In the genomic region with DNA sequence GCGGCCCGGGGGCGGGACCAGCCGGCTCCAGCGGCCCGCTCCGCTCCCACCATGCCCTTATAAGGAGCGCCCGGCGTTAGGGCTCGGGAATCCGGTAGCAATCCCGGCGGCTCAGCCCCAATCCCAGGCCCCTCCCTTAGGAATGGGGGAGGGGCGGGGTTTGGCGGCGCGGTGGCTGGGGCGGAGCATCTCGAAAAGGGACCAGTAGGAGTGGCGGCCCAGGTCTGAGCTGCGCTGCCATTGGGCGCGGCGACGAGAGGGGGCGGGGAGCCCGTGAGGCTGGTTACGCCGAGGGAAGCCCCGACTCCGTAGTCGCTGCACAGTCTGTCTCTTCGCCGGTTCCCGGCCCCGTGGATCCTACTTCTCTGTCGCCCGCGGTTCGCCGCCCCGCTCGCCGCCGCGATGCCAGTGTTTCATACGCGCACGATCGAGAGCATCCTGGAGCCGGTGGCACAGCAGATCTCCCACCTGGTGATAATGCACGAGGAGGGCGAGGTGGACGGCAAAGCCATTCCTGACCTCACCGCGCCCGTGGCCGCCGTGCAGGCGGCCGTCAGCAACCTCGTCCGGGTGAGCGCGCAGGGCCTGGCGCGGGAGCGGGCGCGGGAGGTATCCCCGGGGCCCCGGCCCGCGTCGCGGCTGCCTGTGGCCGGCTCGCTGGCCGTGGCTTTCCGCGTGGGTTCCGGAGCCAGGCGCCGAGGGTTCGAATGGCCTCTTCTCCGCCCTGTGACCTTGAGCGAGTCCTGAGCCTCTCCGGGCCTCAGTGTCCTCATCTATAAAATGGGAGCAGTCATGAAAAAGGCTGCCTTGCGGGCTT, we compare ENCODE assay signal across 1 cellular context.
TF ChIP-seq lines count a peak whose summit lies in the region.

TSS of gene VCL (plus strand) at position 311 of the 817 bp plus-strand sequence. CDS start at position 403, 92 bp downstream.

TF ChIP-seq in HepG2, 621 proteins besides CTCF, POLR2A, EP300 and RAD21 (continued from another document and continues in another):
- TF ChIP-seq, protein P1, sequence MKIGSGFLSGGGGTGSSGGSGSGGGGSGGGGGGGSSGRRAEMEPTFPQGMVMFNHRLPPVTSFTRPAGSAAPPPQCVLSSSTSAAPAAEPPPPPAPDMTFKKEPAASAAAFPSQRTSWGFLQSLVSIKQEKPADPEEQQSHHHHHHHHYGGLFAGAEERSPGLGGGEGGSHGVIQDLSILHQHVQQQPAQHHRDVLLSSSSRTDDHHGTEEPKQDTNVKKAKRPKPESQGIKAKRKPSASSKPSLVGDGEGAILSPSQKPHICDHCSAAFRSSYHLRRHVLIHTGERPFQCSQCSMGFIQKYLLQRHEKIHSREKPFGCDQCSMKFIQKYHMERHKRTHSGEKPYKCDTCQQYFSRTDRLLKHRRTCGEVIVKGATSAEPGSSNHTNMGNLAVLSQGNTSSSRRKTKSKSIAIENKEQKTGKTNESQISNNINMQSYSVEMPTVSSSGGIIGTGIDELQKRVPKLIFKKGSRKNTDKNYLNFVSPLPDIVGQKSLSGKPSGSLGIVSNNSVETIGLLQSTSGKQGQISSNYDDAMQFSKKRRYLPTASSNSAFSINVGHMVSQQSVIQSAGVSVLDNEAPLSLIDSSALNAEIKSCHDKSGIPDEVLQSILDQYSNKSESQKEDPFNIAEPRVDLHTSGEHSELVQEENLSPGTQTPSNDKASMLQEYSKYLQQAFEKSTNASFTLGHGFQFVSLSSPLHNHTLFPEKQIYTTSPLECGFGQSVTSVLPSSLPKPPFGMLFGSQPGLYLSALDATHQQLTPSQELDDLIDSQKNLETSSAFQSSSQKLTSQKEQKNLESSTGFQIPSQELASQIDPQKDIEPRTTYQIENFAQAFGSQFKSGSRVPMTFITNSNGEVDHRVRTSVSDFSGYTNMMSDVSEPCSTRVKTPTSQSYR (CRISPR knock-in tag; IDR thresholded peaks at IDR 0.05; ENCODE audit: borderline replicate concordance), result peak; percentile 69
- TF ChIP-seq AFF4 (CRISPR knock-in tag; IDR thresholded peaks at IDR 0.05) (no peak), KLF6 (CRISPR knock-in tag; IDR thresholded peaks at IDR 0.05) (no peak), BCL6 (CRISPR knock-in tag; IDR thresholded peaks at IDR 0.05) (peak; percentile 21; the same call in 1 of the 2 replicates), ZSCAN21 (CRISPR knock-in tag; IDR thresholded peaks at IDR 0.05; ENCODE audit: borderline replicate concordance) (no peak; the same call in 1 of the 2 replicates), ZNF292 (CRISPR knock-in tag; IDR thresholded peaks at IDR 0.05; ENCODE audit: borderline replicate concordance, low read depth) (no peak), ZNF589 (CRISPR knock-in tag; conservative IDR thresholded peaks at IDR 0.05) (peak; percentile 51; the same call in 1 of the 2 replicates), IKZF5 (CRISPR knock-in tag; IDR thresholded peaks at IDR 0.05) (peak; percentile 59; the same call in 1 of the 2 replicates), SP1 (IDR thresholded peaks at IDR 0.05) (peak; percentile 34; the same call in 1 of the 2 replicates), SP1 (CRISPR knock-in tag; IDR thresholded peaks at IDR 0.05) (peak; percentile 84), TOE1 (CRISPR knock-in tag; IDR thresholded peaks at IDR 0.05) (no peak), NR2F1 (CRISPR knock-in tag; IDR thresholded peaks at IDR 0.05) (no peak), ZNF646 (CRISPR knock-in tag; IDR thresholded peaks at IDR 0.05) (no peak), TCF12 (IDR thresholded peaks at IDR 0.05) (no peak), TCF12 (CRISPR knock-in tag; IDR thresholded peaks at IDR 0.05) (no peak), ZNF136 (CRISPR knock-in tag; IDR thresholded peaks at IDR 0.05; ENCODE audit: low read depth) (no peak), ARNT2 (CRISPR knock-in tag; IDR thresholded peaks at IDR 0.05; ENCODE audit: low read depth) (peak; percentile 60; the same call in 1 of the 2 replicates), ZNF790 (CRISPR knock-in tag; IDR thresholded peaks at IDR 0.05; ENCODE audit: borderline replicate concordance) (peak; percentile 78; the same call in 1 of the 2 replicates)
- TF ChIP-seq, protein P2, sequence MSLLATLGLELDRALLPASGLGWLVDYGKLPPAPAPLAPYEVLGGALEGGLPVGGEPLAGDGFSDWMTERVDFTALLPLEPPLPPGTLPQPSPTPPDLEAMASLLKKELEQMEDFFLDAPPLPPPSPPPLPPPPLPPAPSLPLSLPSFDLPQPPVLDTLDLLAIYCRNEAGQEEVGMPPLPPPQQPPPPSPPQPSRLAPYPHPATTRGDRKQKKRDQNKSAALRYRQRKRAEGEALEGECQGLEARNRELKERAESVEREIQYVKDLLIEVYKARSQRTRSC (CRISPR knock-in tag; IDR thresholded peaks at IDR 0.05; ENCODE audit: low read depth), result no peak
- TF ChIP-seq, protein P3, sequence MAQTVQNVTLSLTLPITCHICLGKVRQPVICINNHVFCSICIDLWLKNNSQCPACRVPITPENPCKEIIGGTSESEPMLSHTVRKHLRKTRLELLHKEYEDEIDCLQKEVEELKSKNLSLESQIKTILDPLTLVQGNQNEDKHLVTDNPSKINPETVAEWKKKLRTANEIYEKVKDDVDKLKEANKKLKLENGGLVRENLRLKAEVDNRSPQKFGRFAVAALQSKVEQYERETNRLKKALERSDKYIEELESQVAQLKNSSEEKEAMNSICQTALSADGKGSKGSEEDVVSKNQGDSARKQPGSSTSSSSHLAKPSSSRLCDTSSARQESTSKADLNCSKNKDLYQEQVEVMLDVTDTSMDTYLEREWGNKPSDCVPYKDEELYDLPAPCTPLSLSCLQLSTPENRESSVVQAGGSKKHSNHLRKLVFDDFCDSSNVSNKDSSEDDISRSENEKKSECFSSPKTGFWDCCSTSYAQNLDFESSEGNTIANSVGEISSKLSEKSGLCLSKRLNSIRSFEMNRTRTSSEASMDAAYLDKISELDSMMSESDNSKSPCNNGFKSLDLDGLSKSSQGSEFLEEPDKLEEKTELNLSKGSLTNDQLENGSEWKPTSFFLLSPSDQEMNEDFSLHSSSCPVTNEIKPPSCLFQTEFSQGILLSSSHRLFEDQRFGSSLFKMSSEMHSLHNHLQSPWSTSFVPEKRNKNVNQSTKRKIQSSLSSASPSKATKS (CRISPR knock-in tag; IDR thresholded peaks at IDR 0.05), result no peak
- TF ChIP-seq, protein P4, sequence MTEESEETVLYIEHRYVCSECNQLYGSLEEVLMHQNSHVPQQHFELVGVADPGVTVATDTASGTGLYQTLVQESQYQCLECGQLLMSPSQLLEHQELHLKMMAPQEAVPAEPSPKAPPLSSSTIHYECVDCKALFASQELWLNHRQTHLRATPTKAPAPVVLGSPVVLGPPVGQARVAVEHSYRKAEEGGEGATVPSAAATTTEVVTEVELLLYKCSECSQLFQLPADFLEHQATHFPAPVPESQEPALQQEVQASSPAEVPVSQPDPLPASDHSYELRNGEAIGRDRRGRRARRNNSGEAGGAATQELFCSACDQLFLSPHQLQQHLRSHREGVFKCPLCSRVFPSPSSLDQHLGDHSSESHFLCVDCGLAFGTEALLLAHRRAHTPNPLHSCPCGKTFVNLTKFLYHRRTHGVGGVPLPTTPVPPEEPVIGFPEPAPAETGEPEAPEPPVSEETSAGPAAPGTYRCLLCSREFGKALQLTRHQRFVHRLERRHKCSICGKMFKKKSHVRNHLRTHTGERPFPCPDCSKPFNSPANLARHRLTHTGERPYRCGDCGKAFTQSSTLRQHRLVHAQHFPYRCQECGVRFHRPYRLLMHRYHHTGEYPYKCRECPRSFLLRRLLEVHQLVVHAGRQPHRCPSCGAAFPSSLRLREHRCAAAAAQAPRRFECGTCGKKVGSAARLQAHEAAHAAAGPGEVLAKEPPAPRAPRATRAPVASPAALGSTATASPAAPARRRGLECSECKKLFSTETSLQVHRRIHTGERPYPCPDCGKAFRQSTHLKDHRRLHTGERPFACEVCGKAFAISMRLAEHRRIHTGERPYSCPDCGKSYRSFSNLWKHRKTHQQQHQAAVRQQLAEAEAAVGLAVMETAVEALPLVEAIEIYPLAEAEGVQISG (CRISPR knock-in tag; IDR thresholded peaks at IDR 0.05), result peak; percentile 73
- TF ChIP-seq, protein P5, sequence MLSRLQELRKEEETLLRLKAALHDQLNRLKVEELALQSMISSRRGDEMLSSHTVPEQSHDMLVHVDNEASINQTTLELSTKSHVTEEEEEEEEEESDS (CRISPR knock-in tag; IDR thresholded peaks at IDR 0.05; ENCODE audit: borderline replicate concordance), result no peak
- TF ChIP-seq, protein P6, sequence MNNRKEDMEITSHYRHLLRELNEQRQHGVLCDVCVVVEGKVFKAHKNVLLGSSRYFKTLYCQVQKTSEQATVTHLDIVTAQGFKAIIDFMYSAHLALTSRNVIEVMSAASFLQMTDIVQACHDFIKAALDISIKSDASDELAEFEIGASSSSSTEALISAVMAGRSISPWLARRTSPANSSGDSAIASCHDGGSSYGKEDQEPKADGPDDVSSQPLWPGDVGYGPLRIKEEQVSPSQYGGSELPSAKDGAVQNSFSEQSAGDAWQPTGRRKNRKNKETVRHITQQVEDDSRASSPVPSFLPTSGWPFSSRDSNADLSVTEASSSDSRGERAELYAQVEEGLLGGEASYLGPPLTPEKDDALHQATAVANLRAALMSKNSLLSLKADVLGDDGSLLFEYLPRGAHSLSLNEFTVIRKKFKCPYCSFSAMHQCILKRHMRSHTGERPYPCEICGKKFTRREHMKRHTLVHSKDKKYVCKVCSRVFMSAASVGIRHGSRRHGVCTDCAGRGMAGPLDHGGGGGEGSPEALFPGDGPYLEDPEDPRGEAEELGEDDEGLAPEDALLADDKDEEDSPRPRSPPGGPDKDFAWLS (CRISPR knock-in tag; IDR thresholded peaks at IDR 0.05; ENCODE audit: borderline replicate concordance), result no peak
